In the genomic region with DNA sequence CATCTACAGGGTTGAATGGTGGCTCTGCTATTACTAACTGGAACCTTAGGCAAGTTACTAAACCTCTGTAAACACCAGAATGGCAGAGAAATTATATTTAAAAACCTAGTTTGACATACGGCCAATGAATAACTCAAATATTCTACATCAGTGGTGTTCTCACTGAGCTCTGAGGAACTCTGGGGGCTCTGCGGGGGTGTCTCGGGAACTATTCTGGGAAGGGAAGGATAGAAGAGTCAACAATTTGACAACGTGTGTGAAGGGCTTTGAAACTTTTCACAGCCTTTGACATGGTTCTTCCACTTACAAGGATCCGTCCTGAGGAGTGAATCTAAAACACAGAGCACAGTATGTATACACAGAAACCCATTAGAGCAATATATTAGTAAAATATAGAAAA, we compare ENCODE assay signal across 38 cellular contexts. TPM values are rescaled to one million over a fixed set of nuclear protein-coding genes. Genes with fewer than 3 reads are reported as not detected.
"Had no signal": no experiment of that assay in that cellular context is flagged by ENCODE, and none has a peak within 500 bp of the region (broad histone marks: within the 10 kb centered on the region; RNA-seq: fewer than 3 reads in every experiment).

No MANE protein-coding gene starts in this region.

- H3K27ac Mint-ChIP-seq: activated naive CD4-positive, alpha-beta T cell treated with anti-CD3 and anti-CD28 coated beads for 36 hours; activated naive CD4-positive, alpha-beta T cell treated with anti-CD3 and anti-CD28 coated beads, Interleukin-2, amount 10 ng/mL, durations not matched to agents 7 days and 5 days; activated naive CD4-positive, alpha-beta T cell treated with anti-CD3 and anti-CD28 coated beads, Interleukin-2, amount 50 U/mL, for 24 hours; activated naive CD4-positive, alpha-beta T cell treated with anti-CD3 and anti-CD28 coated beads, Interleukin-2, amount 50 U/mL, for 72 hours; activated naive CD8-positive, alpha-beta T cell; activated naive CD8-positive, alpha-beta T cell treated with anti-CD3 and anti-CD28 coated beads for 36 hours; activated naive CD8-positive, alpha-beta T cell treated with anti-CD3 and anti-CD28 coated beads, Interleukin-2, amount 10 ng/mL, durations not matched to agents 7 days and 5 days; activated naive CD8-positive, alpha-beta T cell treated with anti-CD3 and anti-CD28 coated beads, Interleukin-2, amount 50 U/mL, for 24 hours; activated T-cell treated with anti-CD3 and anti-CD28 coated beads, Interleukin-2, amount 50 U/mL, for 24 hours; activated T-cell treated with anti-CD3 and anti-CD28 coated beads, Interleukin-2, amount 50 U/mL, for 72 hours; activated T-helper 1 cell treated with anti-CD3 and anti-CD28 coated beads, Interleukin-12 subunit alpha, Interleukin-12 subunit beta, Interleukin-2, Interleukin-4 antibody, amounts not matched to agents 30 ng/mL and 10 ng/mL and 1 ng/mL, durations not matched to agents 14 hours and 24 hours and 36 hours; activated T-helper 17 cell treated with anti-CD3 and anti-CD28 coated beads, Interleukin-2, amount 50 U/mL, for 72 hours; activated T-helper 2 cell treated with anti-CD3 and anti-CD28 coated beads, Interferon-gamma antibody, Interleukin-2, Interleukin-4, amounts not matched to agents 10 μg/mL and 5 μg/mL and 100 μg/mL, durations not matched to agents 14 hours and 24 hours and 36 hours had no signal

- H3K4me3 Mint-ChIP-seq: activated naive CD4-positive, alpha-beta T cell treated with anti-CD3 and anti-CD28 coated beads for 36 hours; activated naive CD4-positive, alpha-beta T cell treated with anti-CD3 and anti-CD28 coated beads, Interleukin-2, amount 10 ng/mL, durations not matched to agents 7 days and 5 days; activated naive CD4-positive, alpha-beta T cell treated with anti-CD3 and anti-CD28 coated beads, Interleukin-2, amount 50 U/mL, for 24 hours; activated naive CD8-positive, alpha-beta T cell; activated naive CD8-positive, alpha-beta T cell treated with anti-CD3 and anti-CD28 coated beads for 36 hours; activated naive CD8-positive, alpha-beta T cell treated with anti-CD3 and anti-CD28 coated beads, Interleukin-2, amount 10 ng/mL, durations not matched to agents 7 days and 5 days; activated naive CD8-positive, alpha-beta T cell treated with anti-CD3 and anti-CD28 coated beads, Interleukin-2, amount 50 U/mL, for 24 hours; activated T-cell treated with anti-CD3 and anti-CD28 coated beads, Interleukin-2, amount 50 U/mL, for 24 hours; activated T-cell treated with anti-CD3 and anti-CD28 coated beads, Interleukin-2, amount 50 U/mL, for 4 hours; activated T-cell treated with anti-CD3 and anti-CD28 coated beads, Interleukin-2, amount 50 U/mL, for 72 hours; activated T-helper 1 cell treated with anti-CD3 and anti-CD28 coated beads, Interleukin-12 subunit alpha, Interleukin-12 subunit beta, Interleukin-2, Interleukin-4 antibody, amounts not matched to agents 30 ng/mL and 10 ng/mL and 1 ng/mL, durations not matched to agents 14 hours and 24 hours and 36 hours; activated T-helper 17 cell treated with anti-CD3 and anti-CD28 coated beads, Interleukin-2, amount 50 U/mL, for 72 hours; brain; central memory CD8-positive, alpha-beta T cell had no signal

- H3K4me1 Mint-ChIP-seq: activated naive CD4-positive, alpha-beta T cell treated with anti-CD3 and anti-CD28 coated beads, Interleukin-2, amount 10 ng/mL, durations not matched to agents 7 days and 5 days; activated naive CD4-positive, alpha-beta T cell treated with anti-CD3 and anti-CD28 coated beads, Interleukin-2, amount 50 U/mL, for 24 hours; activated naive CD8-positive, alpha-beta T cell treated with anti-CD3 and anti-CD28 coated beads for 36 hours; activated naive CD8-positive, alpha-beta T cell treated with anti-CD3 and anti-CD28 coated beads, Interleukin-2, amount 10 ng/mL, durations not matched to agents 7 days and 5 days; activated naive CD8-positive, alpha-beta T cell treated with anti-CD3 and anti-CD28 coated beads, Interleukin-2, amount 50 U/mL, for 24 hours; activated T-helper 17 cell treated with anti-CD3 and anti-CD28 coated beads, Interleukin-2, amount 50 U/mL, for 72 hours; central memory CD8-positive, alpha-beta T cell had no signal

- H3K4me3 ChIP-seq: adrenal gland, ascending aorta, body of pancreas, breast epithelium, cardiac muscle cell had no signal

- H3K36me3 Mint-ChIP-seq: activated naive CD4-positive, alpha-beta T cell treated with anti-CD3 and anti-CD28 coated beads, Interleukin-2, amount 10 ng/mL, durations not matched to agents 7 days and 5 days; activated naive CD4-positive, alpha-beta T cell treated with anti-CD3 and anti-CD28 coated beads, Interleukin-2, amount 50 U/mL, for 24 hours; activated naive CD4-positive, alpha-beta T cell treated with anti-CD3 and anti-CD28 coated beads, Interleukin-2, amount 50 U/mL, for 72 hours; activated naive CD8-positive, alpha-beta T cell; activated naive CD8-positive, alpha-beta T cell treated with anti-CD3 and anti-CD28 coated beads for 36 hours; activated naive CD8-positive, alpha-beta T cell treated with anti-CD3 and anti-CD28 coated beads, Interleukin-2, amount 10 ng/mL, durations not matched to agents 7 days and 5 days; brain had no signal

- H3K27ac ChIP-seq: adrenal gland, ascending aorta, body of pancreas, brain microvascular endothelial cell, breast epithelium, cardiac muscle cell had no signal

- H3K27me3 Mint-ChIP-seq: activated naive CD4-positive, alpha-beta T cell treated with anti-CD3 and anti-CD28 coated beads, Interleukin-2, amount 10 ng/mL, durations not matched to agents 7 days and 5 days; activated naive CD4-positive, alpha-beta T cell treated with anti-CD3 and anti-CD28 coated beads, Interleukin-2, amount 50 U/mL, for 24 hours; activated naive CD8-positive, alpha-beta T cell; activated naive CD8-positive, alpha-beta T cell treated with anti-CD3 and anti-CD28 coated beads for 36 hours; activated naive CD8-positive, alpha-beta T cell treated with anti-CD3 and anti-CD28 coated beads, Interleukin-2, amount 50 U/mL, for 24 hours; activated T-cell treated with anti-CD3 and anti-CD28 coated beads, Interleukin-2, amount 50 U/mL, for 24 hours; central memory CD8-positive, alpha-beta T cell had no signal

- H3K27me3 ChIP-seq: adrenal gland, ascending aorta, body of pancreas, brain microvascular endothelial cell, breast epithelium, cardiac muscle cell had no signal

- ATAC-seq: activated naive CD4-positive, alpha-beta T cell treated with anti-CD3 and anti-CD28 coated beads, Interleukin-2, amount 50 U/mL, for 72 hours; activated naive CD8-positive, alpha-beta T cell treated with anti-CD3 and anti-CD28 coated beads, Interleukin-2, amount 50 U/mL, for 24 hours; activated T-cell treated with anti-CD3 and anti-CD28 coated beads, Interleukin-2, amount 50 U/mL, for 4 hours; activated T-cell treated with anti-CD3 and anti-CD28 coated beads, Interleukin-2, amount 50 U/mL, for 72 hours; activated T-helper 17 cell treated with anti-CD3 and anti-CD28 coated beads, Interleukin-2, amount 50 U/mL, for 72 hours; body of pancreas had no signal

- H3K36me3 ChIP-seq: adrenal gland, ascending aorta, brain microvascular endothelial cell, breast epithelium, cardiac muscle cell had no signal

- H3K4me1 ChIP-seq: adrenal gland, ascending aorta, body of pancreas, breast epithelium had no signal

- H3K9me3 Mint-ChIP-seq: activated naive CD4-positive, alpha-beta T cell treated with anti-CD3 and anti-CD28 coated beads, Interleukin-2, amount 10 ng/mL, durations not matched to agents 7 days and 5 days; activated naive CD4-positive, alpha-beta T cell treated with anti-CD3 and anti-CD28 coated beads, Interleukin-2, amount 50 U/mL, for 24 hours; activated naive CD4-positive, alpha-beta T cell treated with anti-CD3 and anti-CD28 coated beads, Interleukin-2, amount 50 U/mL, for 72 hours; activated naive CD8-positive, alpha-beta T cell treated with anti-CD3 and anti-CD28 coated beads for 36 hours; activated naive CD8-positive, alpha-beta T cell treated with anti-CD3 and anti-CD28 coated beads, Interleukin-2, amount 50 U/mL, for 24 hours; activated T-cell treated with anti-CD3 and anti-CD28 coated beads, Interleukin-2, amount 50 U/mL, for 24 hours; activated T-cell treated with anti-CD3 and anti-CD28 coated beads, Interleukin-2, amount 50 U/mL, for 4 hours; activated T-helper 1 cell treated with anti-CD3 and anti-CD28 coated beads, Interleukin-12 subunit alpha, Interleukin-12 subunit beta, Interleukin-2, Interleukin-4 antibody, amounts not matched to agents 30 ng/mL and 10 ng/mL and 1 ng/mL, durations not matched to agents 14 hours and 24 hours and 36 hours; activated T-helper 17 cell treated with anti-CD3 and anti-CD28 coated beads, Interleukin-2, amount 50 U/mL, for 72 hours; activated T-helper 2 cell treated with anti-CD3 and anti-CD28 coated beads, Interferon-gamma antibody, Interleukin-2, Interleukin-4, amounts not matched to agents 10 μg/mL and 5 μg/mL and 100 μg/mL, durations not matched to agents 14 hours and 24 hours and 36 hours had no signal

- DNase-seq: activated effector memory CD4-positive, alpha-beta T cell treated with anti-CD3 and anti-CD28 coated beads, Interleukin-2, amount 50 U/mL, for 16 hours; activated effector memory CD4-positive, alpha-beta T cell treated with Interleukin-2 at 50 U/mL for 16 hours; activated gamma-delta T cell; activated gamma-delta T cell treated with Interleukin-2 at 50 U/mL for 16 hours; activated naive CD4-positive, alpha-beta T cell; activated naive CD4-positive, alpha-beta T cell treated with anti-CD3 and anti-CD28 coated beads for 36 hours; activated naive CD4-positive, alpha-beta T cell treated with anti-CD3 and anti-CD28 coated beads, Interleukin-2, amount 10 ng/mL, durations not matched to agents 7 days and 5 days; activated naive CD4-positive, alpha-beta T cell treated with anti-CD3 and anti-CD28 coated beads, Interleukin-2, amount 50 U/mL, for 16 hours; activated naive CD4-positive, alpha-beta T cell treated with Interleukin-2 at 50 U/mL for 16 hours; activated naive CD8-positive, alpha-beta T cell treated with anti-CD3 and anti-CD28 coated beads for 36 hours; activated naive CD8-positive, alpha-beta T cell treated with anti-CD3 and anti-CD28 coated beads, Interleukin-2, amount 10 ng/mL, durations not matched to agents 7 days and 5 days; activated naive CD8-positive, alpha-beta T cell treated with anti-CD3 and anti-CD28 coated beads, Interleukin-2, amount 50 U/mL, for 24 hours; activated T-cell treated with anti-CD3 and anti-CD28 coated beads, Interleukin-2, amount 50 U/mL, for 1 hour; activated T-cell treated with anti-CD3 and anti-CD28 coated beads, Interleukin-2, amount 50 U/mL, for 24 hours; activated T-cell treated with anti-CD3 and anti-CD28 coated beads, Interleukin-2, amount 50 U/mL, for 4 hours; activated T-cell treated with anti-CD3 and anti-CD28 coated beads, Interleukin-2, amount 50 U/mL, for 48 hours; activated T-cell treated with anti-CD3 and anti-CD28 coated beads, Interleukin-2, amount 50 U/mL, for 72 hours; adrenal gland; amniotic stem cell; amygdala; anterior cingulate cortex; aorta; body of pancreas; brain microvascular endothelial cell; central memory CD4-positive, alpha-beta T cell; cerebellar nuclear complex had no signal

RNA-seq across cellular contexts. Expression of gene SOHLH2, which starts 38.7 kb away (rescaled TPM):
- total RNA-seq: activated naive CD4-positive, alpha-beta T cell treated with anti-CD3 and anti-CD28 coated beads for 36 hours; activated naive CD4-positive, alpha-beta T cell treated with anti-CD3 and anti-CD28 coated beads, Interleukin-2, amount 50 U/mL, for 72 hours; activated naive CD8-positive, alpha-beta T cell treated with anti-CD3 and anti-CD28 coated beads for 36 hours; activated naive CD8-positive, alpha-beta T cell treated with anti-CD3 and anti-CD28 coated beads, Interleukin-2, amount 10 ng/mL, durations not matched to agents 7 days and 5 days; activated T-cell treated with anti-CD3 and anti-CD28 coated beads, Interleukin-2, amount 50 U/mL, for 4 hours; activated T-cell treated with anti-CD3 and anti-CD28 coated beads, Interleukin-2, amount 50 U/mL, for 72 hours; activated T-helper 1 cell treated with anti-CD3 and anti-CD28 coated beads, Interleukin-12 subunit alpha, Interleukin-12 subunit beta, Interleukin-2, Interleukin-4 antibody, amounts not matched to agents 30 ng/mL and 10 ng/mL and 1 ng/mL, durations not matched to agents 14 hours and 24 hours and 36 hours; activated T-helper 2 cell treated with anti-CD3 and anti-CD28 coated beads, Interferon-gamma antibody, Interleukin-2, Interleukin-4, amounts not matched to agents 10 μg/mL and 5 μg/mL and 100 μg/mL, durations not matched to agents 14 hours and 24 hours and 36 hours; aorta; ascending aorta; astrocyte; body of pancreas had no signal

RNA-seq across cellular contexts. Expression of gene DCLK1, which starts 44.4 kb away (rescaled TPM):
- total RNA-seq: activated naive CD4-positive, alpha-beta T cell treated with anti-CD3 and anti-CD28 coated beads for 36 hours; activated naive CD4-positive, alpha-beta T cell treated with anti-CD3 and anti-CD28 coated beads, Interleukin-2, amount 50 U/mL, for 72 hours; activated naive CD8-positive, alpha-beta T cell treated with anti-CD3 and anti-CD28 coated beads for 36 hours; activated naive CD8-positive, alpha-beta T cell treated with anti-CD3 and anti-CD28 coated beads, Interleukin-2, amount 10 ng/mL, durations not matched to agents 7 days and 5 days; activated T-cell treated with anti-CD3 and anti-CD28 coated beads, Interleukin-2, amount 50 U/mL, for 4 hours; activated T-cell treated with anti-CD3 and anti-CD28 coated beads, Interleukin-2, amount 50 U/mL, for 72 hours; activated T-helper 1 cell treated with anti-CD3 and anti-CD28 coated beads, Interleukin-12 subunit alpha, Interleukin-12 subunit beta, Interleukin-2, Interleukin-4 antibody, amounts not matched to agents 30 ng/mL and 10 ng/mL and 1 ng/mL, durations not matched to agents 14 hours and 24 hours and 36 hours; activated T-helper 17 cell treated with anti-CD3 and anti-CD28 coated beads, Interleukin-2, amount 50 U/mL, for 72 hours; activated T-helper 2 cell treated with anti-CD3 and anti-CD28 coated beads, Interferon-gamma antibody, Interleukin-2, Interleukin-4, amounts not matched to agents 10 μg/mL and 5 μg/mL and 100 μg/mL, durations not matched to agents 14 hours and 24 hours and 36 hours had no signal
- polyA plus RNA-seq: cardiac muscle cell had no signal
